ENCODE assay signal across 12 cellular contexts in genomic region chr5:163569284-163569683, GRCh38.
DNase-seq lines count a peak whose midpoint lies in the region; ATAC-seq and TF ChIP-seq lines count a peak whose summit lies in the region.
"Had no signal": no experiment of that assay in that cellular context is flagged by ENCODE, and none has a peak within 500 bp of the region (broad histone marks: within the 10 kb centered on the region; RNA-seq: fewer than 3 reads in every experiment).

No MANE protein-coding gene starts in this region.

- H3K9ac ChIP-seq in DND-41 (ENCODE audit: low read depth, low read length), result no peak overlapping the region

- H3K79me2 ChIP-seq in DND-41 (ENCODE audit: insufficient read depth, low read length), result no peaks in the 10 kb centered on the region

- H3K9me3 Mint-ChIP-seq in nephron (no peaks in the 10 kb centered on the region), Caco-2 (ENCODE audit: unreplicated experiment) (no peaks in the 10 kb centered on the region)
- H3K9me3 Mint-ChIP-seq: activated naive CD4-positive, alpha-beta T cell treated with anti-CD3 and anti-CD28 coated beads for 36 hours had no signal

- no peak overlapping the region for H3K4me3 ChIP-seq in DND-41 (ENCODE audit: low read depth in 1 of 2, low read length in 2 of 2)
- no peak overlapping the region for H3K4me3 ChIP-seq in Caco-2 (ENCODE audit: low read depth, low read length)
- H3K4me3 ChIP-seq: vagina had no signal

- H3K27ac Mint-ChIP-seq in nephron (no peak overlapping the region), Caco-2 (ENCODE audit: unreplicated experiment) (no peak overlapping the region)
- H3K27ac Mint-ChIP-seq: activated naive CD4-positive, alpha-beta T cell treated with anti-CD3 and anti-CD28 coated beads for 36 hours had no signal

- H3K27me3 Mint-ChIP-seq in nephron (ENCODE audit: low read depth) (peaks cover 56% of the 10 kb centered on the region), Caco-2 (ENCODE audit: insufficient read depth, unreplicated experiment) (peaks cover 12% of the 10 kb centered on the region)

- peak; percentile 11 for TF ChIP-seq CTCF in DND-41 (IDR thresholded peaks at IDR 0.05; ENCODE audit: borderline replicate concordance, extremely low read depth, low read length, poor library complexity, severe bottlenecking)
- TF ChIP-seq CTCF in nephron (IDR thresholded peaks at IDR 0.05; ENCODE audit: unreplicated experiment in 3 of 3), result peak; percentile 35 to 39 (median 35)
- TF ChIP-seq CTCF in Caco-2 (IDR thresholded peaks at IDR 0.05; ENCODE audit: insufficient read depth in 1 of 2, low read depth in 1 of 2, low read length in 1 of 2, severe bottlenecking in 1 of 2, unreplicated experiment in 1 of 2), result no peak

- H3K36me3 Mint-ChIP-seq in nephron (ENCODE audit: low read depth) (no peaks in the 10 kb centered on the region), Caco-2 (ENCODE audit: insufficient read depth, unreplicated experiment) (no peaks in the 10 kb centered on the region)

- no peak overlapping the region for H2AFZ ChIP-seq in DND-41 (ENCODE audit: low read depth, low read length)

- H3K4me3 Mint-ChIP-seq in nephron, result no peak overlapping the region
- no peak overlapping the region for H3K4me3 Mint-ChIP-seq in Caco-2 (ENCODE audit: unreplicated experiment)
- H3K4me3 Mint-ChIP-seq: activated naive CD4-positive, alpha-beta T cell treated with anti-CD3 and anti-CD28 coated beads for 36 hours had no signal

- BruUV-seq in Caco-2 (replicated peaks; lab: Mats Ljungman, UMichigan), result no TSS peak

- no peak overlapping the region for H3K27ac ChIP-seq in DND-41 (ENCODE audit: low read length)
- H3K27ac ChIP-seq: vagina had no signal

- H3K36me3 ChIP-seq in DND-41 (ENCODE audit: insufficient read depth, low read length) (no peaks in the 10 kb centered on the region), Caco-2 (ENCODE audit: control insufficient read depth, insufficient read depth, low read length) (no peaks in the 10 kb centered on the region)
- H3K36me3 ChIP-seq: vagina had no signal

- H3K4me2 ChIP-seq in DND-41 (ENCODE audit: insufficient read depth, low read length), result no peak overlapping the region

- intact Hi-C loops in Caco-2 (cut with micrococcal nuclease; ENCODE audit: unreplicated experiment), result loop anchor here (10.0 kb wide), 1 partner anchor 256 kb away; no protein-coding TSS in a partner anchor

- H3K27me3 ChIP-seq in DND-41 (ENCODE audit: insufficient read depth, low read length, poor library complexity), result no peaks in the 10 kb centered on the region
- H3K27me3 ChIP-seq in Caco-2 (replicated peaks; ENCODE audit: control insufficient read depth, insufficient read depth, low read length), result peaks cover 2% of the 10 kb centered on the region; the same call in 1 of the 2 replicates
- H3K27me3 ChIP-seq: vagina had no signal

- CTCF ChIA-PET in Caco-2 (lab: Charles Lee), result no interaction called here

- DNase-seq in DND-41, result no peak
- DNase-seq in M059J (ENCODE audit: low read depth), result peak; percentile 49
- peak; percentile 28 for DNase-seq in astrocyte of the hippocampus (ENCODE audit: low read depth, low spot score)
- DNase-seq in stimulated activated CD4-positive, alpha-beta T cell treated with anti-CD3 and anti-CD28 coated beads, Interleukin-1b, Interleukin-23, amount 100 ng/mL, for 48 hours, result no peak
- no peak for DNase-seq in Caco-2
- DNase-seq in medulla oblongata (ENCODE audit: extremely low spot score), result no peak
- DNase-seq: activated CD4-positive, alpha-beta T cell treated with anti-CD3 and anti-CD28 coated beads for 1 hour; activated naive CD4-positive, alpha-beta T cell treated with anti-CD3 and anti-CD28 coated beads for 36 hours; NCI-H774 had no signal

- H4K20me1 ChIP-seq in DND-41 (ENCODE audit: insufficient read depth, low read length), result no peaks in the 10 kb centered on the region

- POLR2A ChIA-PET in Caco-2 (lab: Charles Lee), result no interaction called here

- ATAC-seq in DND-41 (ENCODE audit: insufficient read depth, low read depth), result no peak
- ATAC-seq in HG03045 (IDR thresholded peaks at IDR 0.05; ENCODE audit: unreplicated experiment), result no peak

- H3K4me1 Mint-ChIP-seq in nephron (peaks cover 28% of the 10 kb centered on the region), Caco-2 (ENCODE audit: low read depth, unreplicated experiment) (peaks cover 8% of the 10 kb centered on the region)

- no peaks in the 10 kb centered on the region for H3K9me3 ChIP-seq in DND-41 (ENCODE audit: insufficient read depth, low read length, severe bottlenecking)
- no peaks in the 10 kb centered on the region for H3K9me3 ChIP-seq in Caco-2
- H3K9me3 ChIP-seq: vagina had no signal

- H3K4me1 ChIP-seq in DND-41 (ENCODE audit: insufficient read depth, low read length) (no peaks in the 10 kb centered on the region), Caco-2 (0 out of 2 replicates have a peak, but pooled peaks cover 3% of the 10 kb centered on the region)

Comparison
In these comparisons a context has a peak if more than half of its experiments do, and no peak if none do; other contexts are left out.
1. DNase-seq: peak in M059J (single experiment) and astrocyte of the hippocampus (single experiment); none in DND-41 (single experiment), stimulated activated CD4-positive, alpha-beta T cell treated with anti-CD3 and anti-CD28 coated beads, Interleukin-1b, Interleukin-23, amount 100 ng/mL, for 48 hours (single experiment), Caco-2 (0 of 2) and medulla oblongata (single experiment).
2. CTCF ChIP-seq: peak in DND-41 (single experiment) and nephron (3 of 3); none in Caco-2 (0 of 2).